Comparison of ENCODE assay signal across 8 cellular contexts in genomic region chr22:36350751-36351594, GRCh38. TPM values are rescaled to one million over a fixed set of nuclear protein-coding genes. Genes with fewer than 3 reads are reported as not detected.
A peak's percentile ranks its signal among the peaks of the same experiment; 100 is the strongest.
DNase-seq lines count a peak whose midpoint lies in the region; ATAC-seq and TF ChIP-seq lines count a peak whose summit lies in the region.

No MANE protein-coding gene starts in this region.

- H3K27me3 Mint-ChIP-seq in naive thymus-derived CD4-positive, alpha-beta T cell = no peaks in the 10 kb centered on the region

- no peaks in the 10 kb centered on the region for H3K9me3 ChIP-seq in naive thymus-derived CD4-positive, alpha-beta T cell (ENCODE audit: control insufficient read depth in 2 of 3, low read length in 3 of 3)

- peak; percentile 72 for DNase-seq in A172 (ENCODE audit: low spot score)
- no peak for DNase-seq in LNCaP clone FGC (ENCODE audit: low read depth)
- peak; percentile 58 for DNase-seq in dermis blood vessel endothelial cell
- no peak for DNase-seq in naive thymus-derived CD4-positive, alpha-beta T cell
- no peak for DNase-seq in NCI-H82 treated with DMSO at 0.1 percent for 48 hours (lab: John Stamatoyannopoulos, UW; ENCODE audit: unreplicated experiment)
- DNase-seq in activated effector memory CD4-positive, alpha-beta T cell treated with Interleukin-2 at 50 U/mL for 16 hours = no peak
- no peak for DNase-seq in HUDEP-2 (lab: John Stamatoyannopoulos, UW; ENCODE audit: unreplicated experiment in 76 of 76)

- H3K27ac Mint-ChIP-seq in naive thymus-derived CD4-positive, alpha-beta T cell = peak overlapping the region; percentile 86 to 98 (median 95)

- H3K27ac ChIP-seq in naive thymus-derived CD4-positive, alpha-beta T cell (ENCODE audit: low read depth, low read length) = peak overlapping the region; percentile 63

- intact Hi-C loops in naive thymus-derived CD4-positive, alpha-beta T cell (cut with micrococcal nuclease) = no loop called here

- H3K36me3 ChIP-seq in naive thymus-derived CD4-positive, alpha-beta T cell (ENCODE audit: control insufficient read depth in 2 of 3, insufficient read depth in 3 of 3, low read length in 3 of 3) = peaks cover 0 to 14% (median 5%) of the 10 kb centered on the region in 3 experiments

- H3K4me1 ChIP-seq in naive thymus-derived CD4-positive, alpha-beta T cell (ENCODE audit: control insufficient read depth in 2 of 2, insufficient read depth in 2 of 2, low read length in 2 of 2) = peaks cover 74 to 81% of the 10 kb centered on the region in 2 donors

- TF ChIP-seq CTCF in LNCaP clone FGC (IDR thresholded peaks at IDR 0.05; ENCODE audit: control insufficient read depth, extremely low read depth, insufficient read depth) = peak; percentile 14; the same call in 1 of the 2 replicates

- POLR2A ChIA-PET in naive thymus-derived CD4-positive, alpha-beta T cell (lab: Charles Lee) = interaction anchor here (1.2 to 47.8 kb wide), 4 partner anchors 11 to 22 kb away, joined by 3 to 1512 read pairs (median 10); partner anchors contain the start of gene MYH9

- no peaks in the 10 kb centered on the region for H3K9me3 Mint-ChIP-seq in naive thymus-derived CD4-positive, alpha-beta T cell

- peaks cover 67 to 97% (median 87%) of the 10 kb centered on the region in 7 donors for H3K4me1 Mint-ChIP-seq in naive thymus-derived CD4-positive, alpha-beta T cell

- H3K27me3 ChIP-seq in naive thymus-derived CD4-positive, alpha-beta T cell (ENCODE audit: control insufficient read depth in 2 of 2, insufficient read depth in 2 of 2, low read length in 2 of 2) = no peaks in the 10 kb centered on the region

- CTCF ChIA-PET in naive thymus-derived CD4-positive, alpha-beta T cell (lab: Charles Lee) = interaction anchor here (0.9 to 1.8 kb wide), 4 partner anchors 11 to 120 kb away, joined by 3 to 5 read pairs (median 4); no protein-coding TSS in a partner anchor

- peaks cover 0 to 19% (median 12%) of the 10 kb centered on the region in 5 donors for H3K36me3 Mint-ChIP-seq in naive thymus-derived CD4-positive, alpha-beta T cell

- H3K4me3 ChIP-seq in LNCaP clone FGC (ENCODE audit: low read depth, low read length) = peak overlapping the region; percentile 21; the same call in 1 of the 2 replicates
- no peak overlapping the region for H3K4me3 ChIP-seq in naive thymus-derived CD4-positive, alpha-beta T cell (ENCODE audit: low read length)

- peak; percentile 43 for ATAC-seq in naive thymus-derived CD4-positive, alpha-beta T cell
- no peak for ATAC-seq in HG03378 (IDR thresholded peaks at IDR 0.05; ENCODE audit: unreplicated experiment)

- peak overlapping the region in 8 of 10 donors; percentile 56 to 88 (median 74) for H3K4me3 Mint-ChIP-seq in naive thymus-derived CD4-positive, alpha-beta T cell

RNA-seq across cellular contexts. Expression of gene MYH9, which starts 36.8 kb away (rescaled TPM):
- 180 and 245 TPM in 2 replicates for total RNA-seq in A172 (2014; rRNA removed; shearing (Covaris generic))
- total RNA-seq in dermis blood vessel endothelial cell = 803 and 1,099 TPM in 2 replicates
- 100 to 1,000 TPM; 650 to 900 (median 803) TPM for total RNA-seq in naive thymus-derived CD4-positive, alpha-beta T cell
- 100 to 1,000 TPM in 1 of 2 donors, 10 to 100 TPM in 1; 95.5 to 501 TPM for polyA plus RNA-seq in naive thymus-derived CD4-positive, alpha-beta T cell

Comparison
In these comparisons a context has a peak if more than half of its experiments do, and no peak if none do; other contexts are left out.
1. DNase-seq: peak in A172 (single experiment) and dermis blood vessel endothelial cell (single experiment); none in LNCaP clone FGC (single experiment), naive thymus-derived CD4-positive, alpha-beta T cell (0 of 9), NCI-H82 treated with DMSO at 0.1 percent for 48 hours (single experiment), activated effector memory CD4-positive, alpha-beta T cell treated with Interleukin-2 at 50 U/mL for 16 hours (single experiment) and HUDEP-2 (0 of 76).